Comparison of ENCODE assay signal across 21 cellular contexts in genomic region chr17:79495665-79496064, GRCh38.
"Had no signal": no experiment of that assay in that cellular context is flagged by ENCODE, and none has a peak within 500 bp of the region (broad histone marks: within the 10 kb centered on the region; RNA-seq: fewer than 3 reads in every experiment).

No MANE protein-coding gene starts in this region.

- H3K9me3 ChIP-seq: heart left ventricle, psoas muscle, suprapubic skin, thyroid gland, uterus had no signal

- DNase-seq: effector memory CD4-positive, alpha-beta T cell; heart left ventricle; hippocampal formation; left colon; left ventricle myocardium superior; mesenchymal stem cell; midbrain; psoas muscle; spleen; stimulated activated CD4-positive, alpha-beta T cell treated with anti-CD3 and anti-CD28 coated beads, Interleukin-15, amount 100 ng/mL, for 24 hours; stimulated activated CD4-positive, alpha-beta T cell treated with anti-CD3 and anti-CD28 coated beads, Interleukin-1b, Interleukin-23, amount 100 ng/mL, for 48 hours; stimulated activated CD4-positive, alpha-beta T cell treated with anti-CD3 and anti-CD28 coated beads, Interleukin-4, amount 100 ng/mL, for 4 hours; stimulated activated naive CD4-positive, alpha-beta T cell; thyroid gland; uterus had no signal

- ATAC-seq: esophagus mucosa; heart left ventricle; left colon; left ventricle myocardium superior; natural killer cell treated with Interleukin-12 subunit alpha and Interleukin-12 subunit beta and Interleukin-15 and Interleukin-18, amount 100 ng/mL, for 72 hours; psoas muscle; sciatic nerve had no signal

- H3K27ac Mint-ChIP-seq: natural killer cell treated with Interleukin-12 subunit alpha and Interleukin-12 subunit beta and Interleukin-15 and Interleukin-18, amount 100 ng/mL, for 72 hours; type B pancreatic cell had no signal

- H3K36me3 Mint-ChIP-seq: type B pancreatic cell had no signal

- H3K4me3 ChIP-seq: heart left ventricle, lung, psoas muscle, spleen, suprapubic skin, thyroid gland, uterus had no signal

- H3K36me3 ChIP-seq: heart left ventricle, spleen, suprapubic skin, thyroid gland, uterus had no signal

- H3K4me1 ChIP-seq: heart left ventricle, psoas muscle, spleen, thyroid gland, uterus had no signal

- H3K27ac ChIP-seq: heart left ventricle, psoas muscle, spleen, suprapubic skin, thyroid gland, uterus had no signal

- H3K4me3 Mint-ChIP-seq: natural killer cell treated with Interleukin-12 subunit alpha and Interleukin-12 subunit beta and Interleukin-15 and Interleukin-18, amount 100 ng/mL, for 72 hours; type B pancreatic cell had no signal

- H3K27me3 ChIP-seq: thyroid gland, uterus had no signal
